In genomic region chr7:106016331-106016730, GRCh38 we compare ENCODE assay signal across 1 cellular context.
TF ChIP-seq lines count a peak whose summit lies in the region.

No MANE protein-coding gene starts in this region.

TF ChIP-seq in K562, 482 proteins besides CTCF, POLR2A, EP300 and RAD21:
- no peak for TF ChIP-seq ZNF79 (CRISPR knock-in tag; IDR thresholded peaks at IDR 0.05; ENCODE audit: low read depth)
- no peak for TF ChIP-seq NCOA4 (IDR thresholded peaks at IDR 0.05; ENCODE audit: partially characterized antibody)
- TF ChIP-seq, protein P1, sequence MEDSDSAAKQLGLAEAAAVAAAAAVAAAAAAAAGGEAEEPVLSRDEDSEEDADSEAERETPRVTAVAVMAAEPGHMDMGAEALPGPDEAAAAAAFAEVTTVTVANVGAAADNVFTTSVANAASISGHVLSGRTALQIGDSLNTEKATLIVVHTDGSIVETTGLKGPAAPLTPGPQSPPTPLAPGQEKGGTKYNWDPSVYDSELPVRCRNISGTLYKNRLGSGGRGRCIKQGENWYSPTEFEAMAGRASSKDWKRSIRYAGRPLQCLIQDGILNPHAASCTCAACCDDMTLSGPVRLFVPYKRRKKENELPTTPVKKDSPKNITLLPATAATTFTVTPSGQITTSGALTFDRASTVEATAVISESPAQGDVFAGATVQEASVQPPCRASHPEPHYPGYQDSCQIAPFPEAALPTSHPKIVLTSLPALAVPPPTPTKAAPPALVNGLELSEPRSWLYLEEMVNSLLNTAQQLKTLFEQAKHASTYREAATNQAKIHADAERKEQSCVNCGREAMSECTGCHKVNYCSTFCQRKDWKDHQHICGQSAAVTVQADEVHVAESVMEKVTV (CRISPR knock-in tag; IDR thresholded peaks at IDR 0.05): no peak
- TF ChIP-seq, protein P2, sequence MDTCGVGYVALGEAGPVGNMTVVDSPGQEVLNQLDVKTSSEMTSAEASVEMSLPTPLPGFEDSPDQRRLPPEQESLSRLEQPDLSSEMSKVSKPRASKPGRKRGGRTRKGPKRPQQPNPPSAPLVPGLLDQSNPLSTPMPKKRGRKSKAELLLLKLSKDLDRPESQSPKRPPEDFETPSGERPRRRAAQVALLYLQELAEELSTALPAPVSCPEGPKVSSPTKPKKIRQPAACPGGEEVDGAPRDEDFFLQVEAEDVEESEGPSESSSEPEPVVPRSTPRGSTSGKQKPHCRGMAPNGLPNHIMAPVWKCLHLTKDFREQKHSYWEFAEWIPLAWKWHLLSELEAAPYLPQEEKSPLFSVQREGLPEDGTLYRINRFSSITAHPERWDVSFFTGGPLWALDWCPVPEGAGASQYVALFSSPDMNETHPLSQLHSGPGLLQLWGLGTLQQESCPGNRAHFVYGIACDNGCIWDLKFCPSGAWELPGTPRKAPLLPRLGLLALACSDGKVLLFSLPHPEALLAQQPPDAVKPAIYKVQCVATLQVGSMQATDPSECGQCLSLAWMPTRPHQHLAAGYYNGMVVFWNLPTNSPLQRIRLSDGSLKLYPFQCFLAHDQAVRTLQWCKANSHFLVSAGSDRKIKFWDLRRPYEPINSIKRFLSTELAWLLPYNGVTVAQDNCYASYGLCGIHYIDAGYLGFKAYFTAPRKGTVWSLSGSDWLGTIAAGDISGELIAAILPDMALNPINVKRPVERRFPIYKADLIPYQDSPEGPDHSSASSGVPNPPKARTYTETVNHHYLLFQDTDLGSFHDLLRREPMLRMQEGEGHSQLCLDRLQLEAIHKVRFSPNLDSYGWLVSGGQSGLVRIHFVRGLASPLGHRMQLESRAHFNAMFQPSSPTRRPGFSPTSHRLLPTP (IDR thresholded peaks at IDR 0.05; ENCODE audit: borderline replicate concordance, extremely low read depth, insufficient read length): no peak
- TF ChIP-seq GATAD2A (IDR thresholded peaks at IDR 0.05): no peak
- no peak for TF ChIP-seq DNMT1 (IDR thresholded peaks at IDR 0.05)
- no peak for TF ChIP-seq ZKSCAN8 (CRISPR knock-in tag; IDR thresholded peaks at IDR 0.05)
- TF ChIP-seq ZNF766 (CRISPR knock-in tag; conservative IDR thresholded peaks at IDR 0.05): no peak
- TF ChIP-seq, protein P3, sequence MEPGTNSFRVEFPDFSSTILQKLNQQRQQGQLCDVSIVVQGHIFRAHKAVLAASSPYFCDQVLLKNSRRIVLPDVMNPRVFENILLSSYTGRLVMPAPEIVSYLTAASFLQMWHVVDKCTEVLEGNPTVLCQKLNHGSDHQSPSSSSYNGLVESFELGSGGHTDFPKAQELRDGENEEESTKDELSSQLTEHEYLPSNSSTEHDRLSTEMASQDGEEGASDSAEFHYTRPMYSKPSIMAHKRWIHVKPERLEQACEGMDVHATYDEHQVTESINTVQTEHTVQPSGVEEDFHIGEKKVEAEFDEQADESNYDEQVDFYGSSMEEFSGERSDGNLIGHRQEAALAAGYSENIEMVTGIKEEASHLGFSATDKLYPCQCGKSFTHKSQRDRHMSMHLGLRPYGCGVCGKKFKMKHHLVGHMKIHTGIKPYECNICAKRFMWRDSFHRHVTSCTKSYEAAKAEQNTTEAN (CRISPR knock-in tag; IDR thresholded peaks at IDR 0.05): no peak
- 0 out of 2 replicates have a peak, but pooled peaks have one; percentile 30 for TF ChIP-seq RNF219 (CRISPR knock-in tag; IDR thresholded peaks at IDR 0.05)
- no peak for TF ChIP-seq ASH1L (IDR thresholded peaks at IDR 0.05; ENCODE audit: borderline replicate concordance, low read depth, partially characterized antibody)
- TF ChIP-seq ZSCAN32 (CRISPR knock-in tag; IDR thresholded peaks at IDR 0.05): no peak
- TF ChIP-seq NFYB (IDR thresholded peaks at IDR 0.05; ENCODE audit: extremely low read depth, insufficient read length): no peak
- no peak for TF ChIP-seq ZNF57 (CRISPR knock-in tag; IDR thresholded peaks at IDR 0.05)
- TF ChIP-seq LARP7 (IDR thresholded peaks at IDR 0.05): no peak
- TF ChIP-seq SRF (CRISPR knock-in tag; IDR thresholded peaks at IDR 0.05): 0 out of 4 replicates have a peak, but pooled peaks of 1 of the 2 experiments have one; percentile 23
- TF ChIP-seq PTRF (tag; IDR thresholded peaks at IDR 0.05): no peak
- TF ChIP-seq SMARCA5 (IDR thresholded peaks at IDR 0.05): no peak
- no peak for TF ChIP-seq SMAD4 (CRISPR knock-in tag; conservative IDR thresholded peaks at IDR 0.05)
- peak; percentile 52; the same call in 1 of the 2 replicates for TF ChIP-seq ZNF512 (tag; IDR thresholded peaks at IDR 0.05)
- TF ChIP-seq, protein P4, sequence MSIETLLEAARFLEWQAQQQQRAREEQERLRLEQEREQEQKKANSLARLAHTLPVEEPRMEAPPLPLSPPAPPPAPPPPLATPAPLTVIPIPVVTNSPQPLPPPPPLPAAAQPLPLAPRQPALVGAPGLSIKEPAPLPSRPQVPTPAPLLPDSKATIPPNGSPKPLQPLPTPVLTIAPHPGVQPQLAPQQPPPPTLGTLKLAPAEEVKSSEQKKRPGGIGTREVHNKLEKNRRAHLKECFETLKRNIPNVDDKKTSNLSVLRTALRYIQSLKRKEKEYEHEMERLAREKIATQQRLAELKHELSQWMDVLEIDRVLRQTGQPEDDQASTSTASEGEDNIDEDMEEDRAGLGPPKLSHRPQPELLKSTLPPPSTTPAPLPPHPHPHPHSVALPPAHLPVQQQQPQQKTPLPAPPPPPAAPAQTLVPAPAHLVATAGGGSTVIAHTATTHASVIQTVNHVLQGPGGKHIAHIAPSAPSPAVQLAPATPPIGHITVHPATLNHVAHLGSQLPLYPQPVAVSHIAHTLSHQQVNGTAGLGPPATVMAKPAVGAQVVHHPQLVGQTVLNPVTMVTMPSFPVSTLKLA (conservative IDR thresholded peaks at IDR 0.05): 0 out of 4 replicates have a peak, but pooled peaks of 1 of the 2 experiments have one; percentile 2
- TF ChIP-seq, protein P5, sequence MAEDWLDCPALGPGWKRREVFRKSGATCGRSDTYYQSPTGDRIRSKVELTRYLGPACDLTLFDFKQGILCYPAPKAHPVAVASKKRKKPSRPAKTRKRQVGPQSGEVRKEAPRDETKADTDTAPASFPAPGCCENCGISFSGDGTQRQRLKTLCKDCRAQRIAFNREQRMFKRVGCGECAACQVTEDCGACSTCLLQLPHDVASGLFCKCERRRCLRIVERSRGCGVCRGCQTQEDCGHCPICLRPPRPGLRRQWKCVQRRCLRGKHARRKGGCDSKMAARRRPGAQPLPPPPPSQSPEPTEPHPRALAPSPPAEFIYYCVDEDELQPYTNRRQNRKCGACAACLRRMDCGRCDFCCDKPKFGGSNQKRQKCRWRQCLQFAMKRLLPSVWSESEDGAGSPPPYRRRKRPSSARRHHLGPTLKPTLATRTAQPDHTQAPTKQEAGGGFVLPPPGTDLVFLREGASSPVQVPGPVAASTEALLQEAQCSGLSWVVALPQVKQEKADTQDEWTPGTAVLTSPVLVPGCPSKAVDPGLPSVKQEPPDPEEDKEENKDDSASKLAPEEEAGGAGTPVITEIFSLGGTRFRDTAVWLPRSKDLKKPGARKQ (CRISPR knock-in tag; IDR thresholded peaks at IDR 0.05): no peak
- TF ChIP-seq KDM2B (CRISPR knock-in tag; IDR thresholded peaks at IDR 0.05): no peak
